In genomic region chr2:206780671-206781070, GRCh38 we compare ENCODE assay signal across 20 cellular contexts. TPM values are rescaled to one million over a fixed set of nuclear protein-coding genes. Genes with fewer than 3 reads are reported as not detected.
DNase-seq lines count a peak whose midpoint lies in the region; ATAC-seq, FAIRE-seq and TF ChIP-seq lines count a peak whose summit lies in the region.
"Had no signal": no experiment of that assay in that cellular context is flagged by ENCODE, and none has a peak within 500 bp of the region (broad histone marks: within the 10 kb centered on the region; RNA-seq: fewer than 3 reads in every experiment).

No MANE protein-coding gene starts in this region.

- H3K4me1 Mint-ChIP-seq in IgD-negative memory B cell = peaks cover 8 to 14% (median 13%) of the 10 kb centered on the region in 3 donors
- peaks cover 36% of the 10 kb centered on the region for H3K4me1 Mint-ChIP-seq in glutamatergic neuron (ENCODE audit: low read depth, unreplicated experiment)

- H3K4me1 ChIP-seq in HepG2 (ENCODE audit: insufficient read depth, low read length) = no peaks in the 10 kb centered on the region
- H3K4me1 ChIP-seq in right lobe of liver = no peaks in the 10 kb centered on the region
- H3K4me1 ChIP-seq: BE2C, Caco-2, HAP-1 had no signal

- H3K4me3 Mint-ChIP-seq in IgD-negative memory B cell (peak overlapping the region in 2 of 4 donors; percentile 33 to 36), glutamatergic neuron (ENCODE audit: unreplicated experiment) (no peak overlapping the region)
- H3K4me3 Mint-ChIP-seq: CD4-positive, CD25-positive, alpha-beta regulatory T cell; HFFc6 had no signal

- TF ChIP-seq POLR2A in HepG2 (IDR thresholded peaks at IDR 0.05; ENCODE audit: insufficient read depth in 1 of 2, low read depth in 2 of 2, low read length in 2 of 2) (no peak), right lobe of liver (IDR thresholded peaks at IDR 0.05) (no peak)

- TF ChIP-seq CTCF in HepG2 (CRISPR knock-in tag; IDR thresholded peaks at IDR 0.05) (no peak), right lobe of liver (IDR thresholded peaks at IDR 0.05) (no peak), glutamatergic neuron (IDR thresholded peaks at IDR 0.05; ENCODE audit: partially characterized antibody, unreplicated experiment) (no peak)

- ATAC-seq in HepG2 (no peak), right lobe of liver (no peak)

- H3K4me3 ChIP-seq in HepG2 (replicated peaks in 1 of 3; ENCODE audit: insufficient read depth in 1 of 3, low read depth in 2 of 3, low read length in 3 of 3) (no peak overlapping the region), right lobe of liver (no peak overlapping the region)
- H3K4me3 ChIP-seq: GM23248, HAP-1 had no signal

- in situ Hi-C loops in HepG2 (cut with HindIII; ENCODE audit: extremely low pct_ligation_motif_present, low pct_unique_long_range_greater_than_20kb) = no loop called here

- no peak for FAIRE-seq in HepG2 (lab: Jason Lieb, UNC)
- FAIRE-seq: D721Med, GM18507, HTR-8/SVneo had no signal

- intact Hi-C loops in HepG2 (cut with micrococcal nuclease; ENCODE audit: unreplicated experiment) = loop anchor here (1.0 to 2.0 kb wide), 2 partner anchors 16 to 87 kb away; partner anchors contain the start of genes FASTKD2 and MDH1B
- intact Hi-C loops in right lobe of liver (cut with DNase I) = no loop called here

- H3K4me2 ChIP-seq in HepG2 (ENCODE audit: low read depth, low read length) = no peak overlapping the region

- peaks cover 15% of the 10 kb centered on the region for H3K9me3 ChIP-seq in HepG2 (ENCODE audit: low read length)
- peaks cover 0 to 5% (median 1%) of the 10 kb centered on the region in 4 donors for H3K9me3 ChIP-seq in right lobe of liver
- H3K9me3 ChIP-seq: BE2C had no signal

- 96% methylated on average over 2 of the region's 2 CpGs for WGBS in HepG2 (ENCODE audit: low lambda C conversion rate)
- 100% methylated on average over 2 of the region's 2 CpGs for WGBS in right lobe of liver (ENCODE audit: insufficient coverage, low coverage, low lambda C conversion rate, missing lambda C conversion rate)

- CTCF ChIA-PET in HepG2 (lab: Yijun Ruan, JAX; ENCODE audit: low intra/inter-chr PET ratio, low total read pairs) = interaction anchor here (1.4 kb wide), 1 partner anchor 87 kb away, joined by 13 read pairs; no protein-coding TSS in a partner anchor

- BruUV-seq in HepG2 (replicated peaks; lab: Mats Ljungman, UMichigan) = no TSS peak

- POLR2A ChIA-PET in HepG2 (lab: Yijun Ruan, JAX) = interaction anchor here (2.3 kb wide), 1 partner anchor 15 kb away, joined by 7 read pairs; the partner anchor contains the start of genes FASTKD2 and MDH1B

- H3K27ac Mint-ChIP-seq in IgD-negative memory B cell (peak overlapping the region in 2 of 3 donors; percentile 41 to 58), glutamatergic neuron (ENCODE audit: unreplicated experiment) (peak overlapping the region; percentile 75)
- H3K27ac Mint-ChIP-seq: CD4-positive, CD25-positive, alpha-beta regulatory T cell; HFFc6 had no signal

- H3K36me3 Mint-ChIP-seq in IgD-negative memory B cell = peaks cover 30% of the 10 kb centered on the region
- H3K36me3 Mint-ChIP-seq in glutamatergic neuron (ENCODE audit: unreplicated experiment) = peaks cover 54% of the 10 kb centered on the region

- DNase-seq in HepG2 (ENCODE audit: low spot score) (no peak), right lobe of liver (no peak), glutamatergic neuron (no peak), glomerular visceral epithelial cell (ENCODE audit: extremely low spot score) (no peak)
- DNase-seq in activated naive CD4-positive, alpha-beta T cell treated with anti-CD3 and anti-CD28 coated beads, Interleukin-2, amount 50 U/mL, for 16 hours = no peak
- DNase-seq: ACHN; BE2C; C1 segment of cervical spinal cord; Caco-2; CD4-positive, CD25-positive, alpha-beta regulatory T cell; DMS79; GDM1; GM23248; HFFc6 had no signal

- no peak for TF ChIP-seq EP300 in HepG2 (IDR thresholded peaks at IDR 0.05; ENCODE audit: low read depth in 2 of 2, low read length in 2 of 2)
- TF ChIP-seq EP300 in HepG2 (CRISPR knock-in tag; IDR thresholded peaks at IDR 0.05; ENCODE audit: borderline replicate concordance) = no peak

- peaks cover 5 to 15% (median 6%) of the 10 kb centered on the region in 3 donors for H3K9me3 Mint-ChIP-seq in IgD-negative memory B cell
- H3K9me3 Mint-ChIP-seq in glutamatergic neuron (ENCODE audit: unreplicated experiment) = peaks cover 24% of the 10 kb centered on the region

- H3K36me3 ChIP-seq in HepG2 (replicated peaks in 1 of 2; ENCODE audit: control insufficient read depth in 1 of 2, insufficient read depth in 2 of 2, low read length in 2 of 2) (peaks cover 26 to 90% of the 10 kb centered on the region in 2 experiments), right lobe of liver (peaks cover 0 to 44% (median under 1%) of the 10 kb centered on the region in 4 donors)
- H3K36me3 ChIP-seq: HAP-1 had no signal

- no peak overlapping the region for H3K9ac ChIP-seq in HepG2 (ENCODE audit: insufficient read depth, low read depth, low read length)
- H3K9ac ChIP-seq: GM23248 had no signal

- no peak for TF ChIP-seq RAD21 in HepG2 (CRISPR knock-in tag; IDR thresholded peaks at IDR 0.05)

- no peak overlapping the region for H3K27ac ChIP-seq in HepG2 (ENCODE audit: extremely low read length, insufficient read depth, low read length)
- no peak overlapping the region for H3K27ac ChIP-seq in right lobe of liver
- H3K27ac ChIP-seq: GM23248, HL-60 had no signal

- H4K20me1 ChIP-seq in HepG2 (ENCODE audit: insufficient read depth, low read length) = peaks cover 10% of the 10 kb centered on the region

- H3K27me3 ChIP-seq in HepG2 (ENCODE audit: control insufficient read depth in 1 of 2, insufficient read depth in 2 of 2, low read length in 2 of 2) (no peaks in the 10 kb centered on the region), right lobe of liver (no peaks in the 10 kb centered on the region)
- H3K27me3 ChIP-seq: BE2C had no signal

- no peaks in the 10 kb centered on the region for H3K27me3 Mint-ChIP-seq in IgD-negative memory B cell
- H3K27me3 Mint-ChIP-seq in glutamatergic neuron (ENCODE audit: unreplicated experiment) = peaks cover 5% of the 10 kb centered on the region
- H3K27me3 Mint-ChIP-seq: CD4-positive, CD25-positive, alpha-beta regulatory T cell had no signal

- peaks cover 37% of the 10 kb centered on the region for H3K79me2 ChIP-seq in HepG2 (ENCODE audit: insufficient read depth, low read length)

- no peak overlapping the region for H2AFZ ChIP-seq in HepG2 (ENCODE audit: low read length)
- H2AFZ ChIP-seq: GM23248 had no signal

RNA-seq across cellular contexts. Expression of gene FASTKD2, which starts 15.3 kb away (rescaled TPM):
- total RNA-seq in HepG2 (2016; rRNA removed; fragmentation: Illumina TruSeq; extraction: Trizol) (77.8 and 88.0 TPM in 2 replicates), right lobe of liver (10 to 100 TPM; 13.5 to 29.1 (median 16.9) TPM), glutamatergic neuron (ENCODE audit: unreplicated experiment) (24.7 TPM)
- 6.6 and 7.0 TPM in 2 replicates for total RNA-seq in HepG2 (2016; cell fraction: cytosol; rRNA removed; fragmentation: Illumina TruSeq; extraction: Trizol; ENCODE audit: low read depth)
- 80.0 and 96.1 TPM in 2 replicates for total RNA-seq in HepG2 (2016; cell fraction: insoluble cytoplasmic fraction; rRNA removed; fragmentation: Illumina TruSeq; extraction: Trizol)
- total RNA-seq in HepG2 (2016; cell fraction: membrane; rRNA removed; fragmentation: Illumina TruSeq; extraction: Trizol) = 15.3 and 17.0 TPM in 2 replicates
- total RNA-seq in HepG2 (2016; cell fraction: nucleus; rRNA removed; fragmentation: Illumina TruSeq; extraction: Trizol) = 62.6 and 69.2 TPM in 2 replicates
- polyA plus RNA-seq in HepG2 (2011; rRNA removed) (34.9 and 41.1 TPM in 2 replicates), IgD-negative memory B cell (20.2 TPM)
- polyA plus RNA-seq in HepG2 (2011; cell fraction: cytosol; rRNA removed) = 20.1 and 29.6 TPM in 2 replicates
- polyA plus RNA-seq in HepG2 (2011; cell fraction: nucleus; rRNA removed) = 25.1 and 26.3 TPM in 2 replicates
- 23.6 and 30.2 TPM in 2 replicates for polyA plus RNA-seq in HepG2 (2012)
- polyA plus RNA-seq in HepG2 (2016; cell fraction: cytosol; fragmentation: Illumina TruSeq; extraction: Trizol; ENCODE audit: low read depth) = 2.6 and 2.9 TPM in 2 replicates
- polyA plus RNA-seq in HepG2 (2016; cell fraction: insoluble cytoplasmic fraction; fragmentation: Illumina TruSeq; extraction: Trizol; ENCODE audit: low read depth) = 50.6 and 52.6 TPM in 2 replicates
- 4.7 and 5.5 TPM in 2 replicates for polyA plus RNA-seq in HepG2 (2016; cell fraction: membrane; fragmentation: Illumina TruSeq; extraction: Trizol; ENCODE audit: low read depth)
- 45.2 and 50.4 TPM in 2 replicates for polyA plus RNA-seq in HepG2 (2016; cell fraction: nucleus; fragmentation: Illumina TruSeq; extraction: Trizol; ENCODE audit: insufficient read depth, low read depth)
- 21.8 and 23.8 TPM in 2 replicates for polyA minus RNA-seq in HepG2 (2011; rRNA and poly(A)+ RNA removed; ENCODE audit: low replicate concordance)
- 21.4 and 22.1 TPM in 2 replicates for polyA minus RNA-seq in HepG2 (2011; cell fraction: cytosol; rRNA and poly(A)+ RNA removed)
- 83.3 and 85.7 TPM in 2 replicates for polyA minus RNA-seq in HepG2 (2011; cell fraction: nucleus; rRNA and poly(A)+ RNA removed)

RNA-seq across cellular contexts. Expression of gene MDH1B, which starts 15.5 kb away (rescaled TPM):
- total RNA-seq in HepG2 (2016; rRNA removed; fragmentation: Illumina TruSeq; extraction: Trizol) (0.86 and 0.91 TPM in 2 replicates), right lobe of liver (under 1 TPM in 4 of 6 experiments, not detected in 2; 0.11 to 0.32 (median 0.18) TPM), glutamatergic neuron (ENCODE audit: unreplicated experiment) (0.98 TPM)
- total RNA-seq in HepG2 (2016; cell fraction: cytosol; rRNA removed; fragmentation: Illumina TruSeq; extraction: Trizol; ENCODE audit: low read depth) = 0.40 and 0.53 TPM in 2 replicates
- 0.82 and 1.1 TPM in 2 replicates for total RNA-seq in HepG2 (2016; cell fraction: insoluble cytoplasmic fraction; rRNA removed; fragmentation: Illumina TruSeq; extraction: Trizol)
- total RNA-seq in HepG2 (2016; cell fraction: membrane; rRNA removed; fragmentation: Illumina TruSeq; extraction: Trizol) = 0.83 and 0.87 TPM in 2 replicates
- 0.75 and 0.99 TPM in 2 replicates for total RNA-seq in HepG2 (2016; cell fraction: nucleus; rRNA removed; fragmentation: Illumina TruSeq; extraction: Trizol)
- polyA plus RNA-seq in HepG2 (2011; rRNA removed) (0.12 and 0.17 TPM in 2 replicates), IgD-negative memory B cell (not detected)
- 0.15 and 0.21 TPM in 2 replicates for polyA plus RNA-seq in HepG2 (2011; cell fraction: cytosol; rRNA removed)
- polyA plus RNA-seq in HepG2 (2011; cell fraction: nucleus; rRNA removed) = 0.11 and 0.29 TPM in 2 replicates
- polyA plus RNA-seq in HepG2 (2012) = 0.41 and 0.60 TPM in 2 replicates
- 0.83 and 1.2 TPM in 2 replicates for polyA plus RNA-seq in HepG2 (2016; cell fraction: cytosol; fragmentation: Illumina TruSeq; extraction: Trizol; ENCODE audit: low read depth)
- polyA plus RNA-seq in HepG2 (2016; cell fraction: insoluble cytoplasmic fraction; fragmentation: Illumina TruSeq; extraction: Trizol; ENCODE audit: low read depth) = 0.97 and 0.99 TPM in 2 replicates
- polyA plus RNA-seq in HepG2 (2016; cell fraction: membrane; fragmentation: Illumina TruSeq; extraction: Trizol; ENCODE audit: low read depth) = 0.97 and 1.0 TPM in 2 replicates
- 0.60 and 0.85 TPM in 2 replicates for polyA plus RNA-seq in HepG2 (2016; cell fraction: nucleus; fragmentation: Illumina TruSeq; extraction: Trizol; ENCODE audit: insufficient read depth, low read depth)
- 0.07 and 0.26 TPM in 2 replicates for polyA minus RNA-seq in HepG2 (2011; rRNA and poly(A)+ RNA removed; ENCODE audit: low replicate concordance)
- polyA minus RNA-seq in HepG2 (2011; cell fraction: cytosol; rRNA and poly(A)+ RNA removed) = not detected in 2 replicates
- 0.39 and 1.5 TPM in 2 replicates for polyA minus RNA-seq in HepG2 (2011; cell fraction: nucleus; rRNA and poly(A)+ RNA removed)
- total RNA-seq: CD4-positive, CD25-positive, alpha-beta regulatory T cell had no signal
- polyA plus RNA-seq: CD4-positive, CD25-positive, alpha-beta regulatory T cell had no signal
